ENCODE assay signal across 1 cellular context in the genomic region with DNA sequence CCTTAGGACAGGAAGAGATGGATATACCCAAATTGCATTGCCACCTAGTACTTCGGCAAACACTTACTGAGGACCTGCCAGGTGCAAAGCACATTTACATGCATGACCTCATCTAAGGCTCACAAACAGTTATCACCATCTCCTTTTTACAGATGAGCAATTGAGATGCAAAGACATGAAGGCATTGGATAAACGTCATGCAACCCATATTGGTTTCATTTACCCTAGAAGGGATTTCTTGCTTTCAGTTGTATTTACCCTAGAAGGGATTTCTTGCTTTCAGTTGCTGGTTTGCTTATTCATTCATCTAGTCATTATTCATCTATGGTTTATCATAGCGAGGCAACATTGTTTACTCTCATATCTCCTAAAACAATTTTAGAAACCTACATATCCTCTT.
A peak's percentile ranks its signal among the peaks of the same experiment; 100 is the strongest.
TF ChIP-seq lines count a peak whose summit lies in the region.

No MANE protein-coding gene starts in this region.

TF ChIP-seq in GM12878, 131 proteins besides CTCF, POLR2A, EP300 and RAD21 (continued from another document):
- TF ChIP-seq, protein P1, sequence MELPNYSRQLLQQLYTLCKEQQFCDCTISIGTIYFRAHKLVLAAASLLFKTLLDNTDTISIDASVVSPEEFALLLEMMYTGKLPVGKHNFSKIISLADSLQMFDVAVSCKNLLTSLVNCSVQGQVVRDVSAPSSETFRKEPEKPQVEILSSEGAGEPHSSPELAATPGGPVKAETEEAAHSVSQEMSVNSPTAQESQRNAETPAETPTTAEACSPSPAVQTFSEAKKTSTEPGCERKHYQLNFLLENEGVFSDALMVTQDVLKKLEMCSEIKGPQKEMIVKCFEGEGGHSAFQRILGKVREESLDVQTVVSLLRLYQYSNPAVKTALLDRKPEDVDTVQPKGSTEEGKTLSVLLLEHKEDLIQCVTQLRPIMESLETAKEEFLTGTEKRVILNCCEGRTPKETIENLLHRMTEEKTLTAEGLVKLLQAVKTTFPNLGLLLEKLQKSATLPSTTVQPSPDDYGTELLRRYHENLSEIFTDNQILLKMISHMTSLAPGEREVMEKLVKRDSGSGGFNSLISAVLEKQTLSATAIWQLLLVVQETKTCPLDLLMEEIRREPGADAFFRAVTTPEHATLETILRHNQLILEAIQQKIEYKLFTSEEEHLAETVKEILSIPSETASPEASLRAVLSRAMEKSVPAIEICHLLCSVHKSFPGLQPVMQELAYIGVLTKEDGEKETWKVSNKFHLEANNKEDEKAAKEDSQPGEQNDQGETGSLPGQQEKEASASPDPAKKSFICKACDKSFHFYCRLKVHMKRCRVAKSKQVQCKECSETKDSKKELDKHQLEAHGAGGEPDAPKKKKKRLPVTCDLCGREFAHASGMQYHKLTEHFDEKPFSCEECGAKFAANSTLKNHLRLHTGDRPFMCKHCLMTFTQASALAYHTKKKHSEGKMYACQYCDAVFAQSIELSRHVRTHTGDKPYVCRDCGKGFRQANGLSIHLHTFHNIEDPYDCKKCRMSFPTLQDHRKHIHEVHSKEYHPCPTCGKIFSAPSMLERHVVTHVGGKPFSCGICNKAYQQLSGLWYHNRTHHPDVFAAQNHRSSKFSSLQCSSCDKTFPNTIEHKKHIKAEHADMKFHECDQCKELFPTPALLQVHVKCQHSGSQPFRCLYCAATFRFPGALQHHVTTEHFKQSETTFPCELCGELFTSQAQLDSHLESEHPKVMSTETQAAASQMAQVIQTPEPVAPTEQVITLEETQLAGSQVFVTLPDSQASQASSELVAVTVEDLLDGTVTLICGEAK (IDR thresholded peaks at IDR 0.05; ENCODE audit: borderline replicate concordance): no peak
- TF ChIP-seq DPF2 (IDR thresholded peaks at IDR 0.05) (peak; percentile 87; the same call in 1 of the 2 replicates), POLR2AphosphoS5 (IDR thresholded peaks at IDR 0.05; ENCODE audit: low read length) (no peak), PAX8 (IDR thresholded peaks at IDR 0.05) (no peak), TBL1XR1 (IDR thresholded peaks at IDR 0.05; ENCODE audit: low read depth, low read length) (peak; percentile 88; the same call in 1 of the 2 replicates), TCF3 (IDR thresholded peaks at IDR 0.05; ENCODE audit: borderline replicate concordance, insufficient read depth, low read depth, low read length) (peak; percentile 84), STAT3 (IDR thresholded peaks at IDR 0.05; ENCODE audit: low read depth, low read length) (0 out of 2 replicates have a peak, but pooled peaks have one; percentile 39), WRNIP1 (IDR thresholded peaks at IDR 0.05; ENCODE audit: borderline replicate concordance, low read depth, low read length) (no peak), YY1 (IDR thresholded peaks at IDR 0.05; ENCODE audit: low read depth, low read length) (no peak), ASH2L (IDR thresholded peaks at IDR 0.05; ENCODE audit: borderline replicate concordance, low read depth) (no peak), HDGF (IDR thresholded peaks at IDR 0.05) (no peak), CREB1 (IDR thresholded peaks at IDR 0.05; ENCODE audit: low read depth) (peak; percentile 95), NBN (IDR thresholded peaks at IDR 0.05) (peak; percentile 67), RFX5 (IDR thresholded peaks at IDR 0.05; ENCODE audit: low read depth, low read length) (no peak), GATAD2B (conservative IDR thresholded peaks at IDR 0.05; ENCODE audit: low read depth) (no peak; the same call in 1 of the 2 replicates), SP1 (IDR thresholded peaks at IDR 0.05; ENCODE audit: low read depth, low read length) (peak; percentile 31), NR2C2 (IDR thresholded peaks at IDR 0.05; ENCODE audit: borderline replicate concordance, control insufficient read depth, insufficient read length, low read depth) (no peak), SUZ12 (IDR thresholded peaks at IDR 0.05; ENCODE audit: unreplicated experiment) (no peak), LARP7 (IDR thresholded peaks at IDR 0.05) (no peak), FOXK2 (IDR thresholded peaks at IDR 0.05) (no peak), CHD1 (IDR thresholded peaks at IDR 0.05; ENCODE audit: low read depth, low read length) (no peak), RAD51 (IDR thresholded peaks at IDR 0.05) (no peak), MXI1 (IDR thresholded peaks at IDR 0.05; ENCODE audit: low read depth, low read length) (no peak), TCF7 (IDR thresholded peaks at IDR 0.05; ENCODE audit: borderline replicate concordance) (peak; percentile 88), NFIC (IDR thresholded peaks at IDR 0.05; ENCODE audit: low read depth, low read length) (peak; percentile 98), CHD2 (IDR thresholded peaks at IDR 0.05; ENCODE audit: borderline replicate concordance, low read depth, low read length) (peak; percentile 61; the same call in 1 of the 2 replicates), ZSCAN29 (IDR thresholded peaks at IDR 0.05) (no peak)
- TF ChIP-seq, protein P2, sequence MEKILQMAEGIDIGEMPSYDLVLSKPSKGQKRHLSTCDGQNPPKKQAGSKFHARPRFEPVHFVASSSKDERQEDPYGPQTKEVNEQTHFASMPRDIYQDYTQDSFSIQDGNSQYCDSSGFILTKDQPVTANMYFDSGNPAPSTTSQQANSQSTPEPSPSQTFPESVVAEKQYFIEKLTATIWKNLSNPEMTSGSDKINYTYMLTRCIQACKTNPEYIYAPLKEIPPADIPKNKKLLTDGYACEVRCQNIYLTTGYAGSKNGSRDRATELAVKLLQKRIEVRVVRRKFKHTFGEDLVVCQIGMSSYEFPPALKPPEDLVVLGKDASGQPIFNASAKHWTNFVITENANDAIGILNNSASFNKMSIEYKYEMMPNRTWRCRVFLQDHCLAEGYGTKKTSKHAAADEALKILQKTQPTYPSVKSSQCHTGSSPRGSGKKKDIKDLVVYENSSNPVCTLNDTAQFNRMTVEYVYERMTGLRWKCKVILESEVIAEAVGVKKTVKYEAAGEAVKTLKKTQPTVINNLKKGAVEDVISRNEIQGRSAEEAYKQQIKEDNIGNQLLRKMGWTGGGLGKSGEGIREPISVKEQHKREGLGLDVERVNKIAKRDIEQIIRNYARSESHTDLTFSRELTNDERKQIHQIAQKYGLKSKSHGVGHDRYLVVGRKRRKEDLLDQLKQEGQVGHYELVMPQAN (conservative IDR thresholded peaks at IDR 0.05): no peak
- TF ChIP-seq, protein P3, sequence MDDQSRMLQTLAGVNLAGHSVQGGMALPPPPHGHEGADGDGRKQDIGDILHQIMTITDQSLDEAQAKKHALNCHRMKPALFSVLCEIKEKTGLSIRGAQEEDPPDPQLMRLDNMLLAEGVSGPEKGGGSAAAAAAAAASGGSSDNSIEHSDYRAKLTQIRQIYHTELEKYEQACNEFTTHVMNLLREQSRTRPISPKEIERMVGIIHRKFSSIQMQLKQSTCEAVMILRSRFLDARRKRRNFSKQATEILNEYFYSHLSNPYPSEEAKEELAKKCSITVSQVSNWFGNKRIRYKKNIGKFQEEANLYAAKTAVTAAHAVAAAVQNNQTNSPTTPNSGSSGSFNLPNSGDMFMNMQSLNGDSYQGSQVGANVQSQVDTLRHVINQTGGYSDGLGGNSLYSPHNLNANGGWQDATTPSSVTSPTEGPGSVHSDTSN (IDR thresholded peaks at IDR 0.05; ENCODE audit: insufficient replicate concordance, low read depth, low read length): no peak
- TF ChIP-seq, protein P4, sequence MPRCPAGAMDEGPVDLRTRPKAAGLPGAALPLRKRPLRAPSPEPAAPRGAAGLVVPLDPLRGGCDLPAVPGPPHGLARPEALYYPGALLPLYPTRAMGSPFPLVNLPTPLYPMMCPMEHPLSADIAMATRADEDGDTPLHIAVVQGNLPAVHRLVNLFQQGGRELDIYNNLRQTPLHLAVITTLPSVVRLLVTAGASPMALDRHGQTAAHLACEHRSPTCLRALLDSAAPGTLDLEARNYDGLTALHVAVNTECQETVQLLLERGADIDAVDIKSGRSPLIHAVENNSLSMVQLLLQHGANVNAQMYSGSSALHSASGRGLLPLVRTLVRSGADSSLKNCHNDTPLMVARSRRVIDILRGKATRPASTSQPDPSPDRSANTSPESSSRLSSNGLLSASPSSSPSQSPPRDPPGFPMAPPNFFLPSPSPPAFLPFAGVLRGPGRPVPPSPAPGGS (IDR thresholded peaks at IDR 0.05; ENCODE audit: borderline replicate concordance, insufficient read depth, low read depth, low read length, poor library complexity, severe bottlenecking): peak; percentile 42
- TF ChIP-seq, protein P5, sequence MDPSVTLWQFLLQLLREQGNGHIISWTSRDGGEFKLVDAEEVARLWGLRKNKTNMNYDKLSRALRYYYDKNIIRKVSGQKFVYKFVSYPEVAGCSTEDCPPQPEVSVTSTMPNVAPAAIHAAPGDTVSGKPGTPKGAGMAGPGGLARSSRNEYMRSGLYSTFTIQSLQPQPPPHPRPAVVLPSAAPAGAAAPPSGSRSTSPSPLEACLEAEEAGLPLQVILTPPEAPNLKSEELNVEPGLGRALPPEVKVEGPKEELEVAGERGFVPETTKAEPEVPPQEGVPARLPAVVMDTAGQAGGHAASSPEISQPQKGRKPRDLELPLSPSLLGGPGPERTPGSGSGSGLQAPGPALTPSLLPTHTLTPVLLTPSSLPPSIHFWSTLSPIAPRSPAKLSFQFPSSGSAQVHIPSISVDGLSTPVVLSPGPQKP (IDR thresholded peaks at IDR 0.05; ENCODE audit: low read depth, low read length): no peak
- TF ChIP-seq, protein P6, sequence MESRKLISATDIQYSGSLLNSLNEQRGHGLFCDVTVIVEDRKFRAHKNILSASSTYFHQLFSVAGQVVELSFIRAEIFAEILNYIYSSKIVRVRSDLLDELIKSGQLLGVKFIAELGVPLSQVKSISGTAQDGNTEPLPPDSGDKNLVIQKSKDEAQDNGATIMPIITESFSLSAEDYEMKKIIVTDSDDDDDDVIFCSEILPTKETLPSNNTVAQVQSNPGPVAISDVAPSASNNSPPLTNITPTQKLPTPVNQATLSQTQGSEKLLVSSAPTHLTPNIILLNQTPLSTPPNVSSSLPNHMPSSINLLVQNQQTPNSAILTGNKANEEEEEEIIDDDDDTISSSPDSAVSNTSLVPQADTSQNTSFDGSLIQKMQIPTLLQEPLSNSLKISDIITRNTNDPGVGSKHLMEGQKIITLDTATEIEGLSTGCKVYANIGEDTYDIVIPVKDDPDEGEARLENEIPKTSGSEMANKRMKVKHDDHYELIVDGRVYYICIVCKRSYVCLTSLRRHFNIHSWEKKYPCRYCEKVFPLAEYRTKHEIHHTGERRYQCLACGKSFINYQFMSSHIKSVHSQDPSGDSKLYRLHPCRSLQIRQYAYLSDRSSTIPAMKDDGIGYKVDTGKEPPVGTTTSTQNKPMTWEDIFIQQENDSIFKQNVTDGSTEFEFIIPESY (IDR thresholded peaks at IDR 0.05): no peak
- TF ChIP-seq, protein P7, sequence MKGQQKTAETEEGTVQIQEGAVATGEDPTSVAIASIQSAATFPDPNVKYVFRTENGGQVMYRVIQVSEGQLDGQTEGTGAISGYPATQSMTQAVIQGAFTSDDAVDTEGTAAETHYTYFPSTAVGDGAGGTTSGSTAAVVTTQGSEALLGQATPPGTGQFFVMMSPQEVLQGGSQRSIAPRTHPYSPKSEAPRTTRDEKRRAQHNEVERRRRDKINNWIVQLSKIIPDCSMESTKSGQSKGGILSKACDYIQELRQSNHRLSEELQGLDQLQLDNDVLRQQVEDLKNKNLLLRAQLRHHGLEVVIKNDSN (IDR thresholded peaks at IDR 0.05; ENCODE audit: borderline replicate concordance, extremely low read length, insufficient read depth, low read depth, low read length): no peak
- TF ChIP-seq, protein P8, sequence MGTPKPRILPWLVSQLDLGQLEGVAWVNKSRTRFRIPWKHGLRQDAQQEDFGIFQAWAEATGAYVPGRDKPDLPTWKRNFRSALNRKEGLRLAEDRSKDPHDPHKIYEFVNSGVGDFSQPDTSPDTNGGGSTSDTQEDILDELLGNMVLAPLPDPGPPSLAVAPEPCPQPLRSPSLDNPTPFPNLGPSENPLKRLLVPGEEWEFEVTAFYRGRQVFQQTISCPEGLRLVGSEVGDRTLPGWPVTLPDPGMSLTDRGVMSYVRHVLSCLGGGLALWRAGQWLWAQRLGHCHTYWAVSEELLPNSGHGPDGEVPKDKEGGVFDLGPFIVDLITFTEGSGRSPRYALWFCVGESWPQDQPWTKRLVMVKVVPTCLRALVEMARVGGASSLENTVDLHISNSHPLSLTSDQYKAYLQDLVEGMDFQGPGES (IDR thresholded peaks at IDR 0.05): no peak
- TF ChIP-seq, protein P9, sequence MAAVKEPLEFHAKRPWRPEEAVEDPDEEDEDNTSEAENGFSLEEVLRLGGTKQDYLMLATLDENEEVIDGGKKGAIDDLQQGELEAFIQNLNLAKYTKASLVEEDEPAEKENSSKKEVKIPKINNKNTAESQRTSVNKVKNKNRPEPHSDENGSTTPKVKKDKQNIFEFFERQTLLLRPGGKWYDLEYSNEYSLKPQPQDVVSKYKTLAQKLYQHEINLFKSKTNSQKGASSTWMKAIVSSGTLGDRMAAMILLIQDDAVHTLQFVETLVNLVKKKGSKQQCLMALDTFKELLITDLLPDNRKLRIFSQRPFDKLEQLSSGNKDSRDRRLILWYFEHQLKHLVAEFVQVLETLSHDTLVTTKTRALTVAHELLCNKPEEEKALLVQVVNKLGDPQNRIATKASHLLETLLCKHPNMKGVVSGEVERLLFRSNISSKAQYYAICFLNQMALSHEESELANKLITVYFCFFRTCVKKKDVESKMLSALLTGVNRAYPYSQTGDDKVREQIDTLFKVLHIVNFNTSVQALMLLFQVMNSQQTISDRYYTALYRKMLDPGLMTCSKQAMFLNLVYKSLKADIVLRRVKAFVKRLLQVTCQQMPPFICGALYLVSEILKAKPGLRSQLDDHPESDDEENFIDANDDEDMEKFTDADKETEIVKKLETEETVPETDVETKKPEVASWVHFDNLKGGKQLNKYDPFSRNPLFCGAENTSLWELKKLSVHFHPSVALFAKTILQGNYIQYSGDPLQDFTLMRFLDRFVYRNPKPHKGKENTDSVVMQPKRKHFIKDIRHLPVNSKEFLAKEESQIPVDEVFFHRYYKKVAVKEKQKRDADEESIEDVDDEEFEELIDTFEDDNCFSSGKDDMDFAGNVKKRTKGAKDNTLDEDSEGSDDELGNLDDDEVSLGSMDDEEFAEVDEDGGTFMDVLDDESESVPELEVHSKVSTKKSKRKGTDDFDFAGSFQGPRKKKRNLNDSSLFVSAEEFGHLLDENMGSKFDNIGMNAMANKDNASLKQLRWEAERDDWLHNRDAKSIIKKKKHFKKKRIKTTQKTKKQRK (IDR thresholded peaks at IDR 0.05; ENCODE audit: low read depth, low read length): no peak
TF ChIP-seq in GM12878: peak in this region for 50.
